ENCODE assay signal across 8 cellular contexts in genomic region chr4:173333658-173334084, GRCh38. TPM values are rescaled to one million over a fixed set of nuclear protein-coding genes. Genes with fewer than 3 reads are reported as not detected.
A peak's percentile ranks its signal among the peaks of the same experiment; 100 is the strongest.
DNase-seq lines count a peak whose midpoint lies in the region; ATAC-seq and TF ChIP-seq lines count a peak whose summit lies in the region.

No MANE protein-coding gene starts in this region.

- no peaks in the 10 kb centered on the region for H3K27me3 ChIP-seq in CD8-positive, alpha-beta memory T cell (ENCODE audit: insufficient read depth, low read length, poor library complexity, severe bottlenecking)
- H3K27me3 ChIP-seq in OCI-LY1 (ENCODE audit: insufficient read depth, low read length) (no peaks in the 10 kb centered on the region), psoas muscle (ENCODE audit: insufficient read depth in 3 of 3, low read length in 2 of 3) (no peaks in the 10 kb centered on the region)

- peak overlapping the region; percentile 89 for H3K4me2 ChIP-seq in OCI-LY1 (ENCODE audit: low read length)

- H3K9me2 ChIP-seq in OCI-LY1 (ENCODE audit: low read depth, low read length): no peaks in the 10 kb centered on the region

- H3K4me1 Mint-ChIP-seq in CD8-positive, alpha-beta memory T cell: peaks cover 27 to 44% (median 39%) of the 10 kb centered on the region in 3 donors
- H3K4me1 Mint-ChIP-seq in activated naive CD8-positive, alpha-beta T cell treated with anti-CD3 and anti-CD28 coated beads, Interleukin-2, amount 50 U/mL, for 24 hours: peaks cover 28% of the 10 kb centered on the region

- peak overlapping the region; percentile 95 to 100 (median 98) for H3K4me3 Mint-ChIP-seq in CD8-positive, alpha-beta memory T cell
- H3K4me3 Mint-ChIP-seq in activated naive CD8-positive, alpha-beta T cell treated with anti-CD3 and anti-CD28 coated beads, Interleukin-2, amount 50 U/mL, for 24 hours: peak overlapping the region; percentile 97

- H3F3A ChIP-seq in OCI-LY1 (ENCODE audit: insufficient read depth, low read length): no peaks in the 10 kb centered on the region

- POLR2A ChIA-PET in CD8-positive, alpha-beta memory T cell (lab: Charles Lee): interaction anchor here (0.8 to 6.8 kb wide), 7 partner anchors 11 to 45 kb away, joined by 3 to 206 read pairs (median 3); partner anchors contain the start of gene SAP30

- H3K9me3 Mint-ChIP-seq in CD8-positive, alpha-beta memory T cell: no peaks in the 10 kb centered on the region
- no peaks in the 10 kb centered on the region for H3K9me3 Mint-ChIP-seq in activated naive CD8-positive, alpha-beta T cell treated with anti-CD3 and anti-CD28 coated beads, Interleukin-2, amount 50 U/mL, for 24 hours

- peak overlapping the region; percentile 86 for H3K9ac ChIP-seq in OCI-LY1 (ENCODE audit: low read length)

- intact Hi-C loops in left ventricle myocardium superior (cut with micrococcal nuclease): loop anchor here (1.0 kb wide), 1 partner anchor 37 kb away; the partner anchor contains the start of gene SAP30
- intact Hi-C loops in psoas muscle (cut with DNase I): loop anchor here (1.0 to 2.0 kb wide), 2 partner anchors 37 kb away; partner anchors contain the start of gene SAP30 (in 2 of the 2)

- peak in 3 of 5 donors; percentile 38 to 64 (median 41) for DNase-seq in CD8-positive, alpha-beta memory T cell
- DNase-seq in activated naive CD8-positive, alpha-beta T cell treated with anti-CD3 and anti-CD28 coated beads, Interleukin-2, amount 50 U/mL, for 24 hours: peak; percentile 48
- DNase-seq in left ventricle myocardium superior: peak; percentile 83
- DNase-seq in psoas muscle: peak; percentile 54 to 78
- no peak for DNase-seq in COLO829 (ENCODE audit: low spot score)
- DNase-seq in DMS114 treated with DMSO at 0.1 percent for 48 hours (lab: John Stamatoyannopoulos, UW; ENCODE audit: unreplicated experiment): no peak

- peak; percentile 6 for ATAC-seq in GM21737 (IDR thresholded peaks at IDR 0.05; ENCODE audit: unreplicated experiment)
- ATAC-seq in activated naive CD8-positive, alpha-beta T cell treated with anti-CD3 and anti-CD28 coated beads, Interleukin-2, amount 50 U/mL, for 24 hours: no peak
- ATAC-seq in left ventricle myocardium superior: peak; percentile 79
- peak; percentile 22 to 64 (median 44) for ATAC-seq in psoas muscle

- peak overlapping the region; percentile 94 for H3K4me3 ChIP-seq in CD8-positive, alpha-beta memory T cell (ENCODE audit: low read length)
- H3K4me3 ChIP-seq in OCI-LY1 (ENCODE audit: low read depth, low read length, poor library complexity, severe bottlenecking) (peak overlapping the region; percentile 71), psoas muscle (peak overlapping the region; percentile 92)

- H3K79me2 ChIP-seq in OCI-LY1 (ENCODE audit: insufficient read depth, low read length): peaks cover 42% of the 10 kb centered on the region

- H3K27me3 Mint-ChIP-seq in CD8-positive, alpha-beta memory T cell: peaks cover 0 to 4% of the 10 kb centered on the region in 2 donors
- H3K27me3 Mint-ChIP-seq in activated naive CD8-positive, alpha-beta T cell treated with anti-CD3 and anti-CD28 coated beads, Interleukin-2, amount 50 U/mL, for 24 hours: peaks cover 12% of the 10 kb centered on the region

- CTCF ChIA-PET in CD8-positive, alpha-beta memory T cell (lab: Charles Lee): interaction anchor here (0.8 to 3.7 kb wide), 9 partner anchors 14 to 84 kb away, joined by 3 to 39 read pairs (median 4); partner anchors contain the start of gene SAP30

- H4K20me1 ChIP-seq in OCI-LY1 (ENCODE audit: insufficient read depth, low read length): no peaks in the 10 kb centered on the region

- peaks cover 0 to 52% (median 4%) of the 10 kb centered on the region in 3 donors for H3K36me3 Mint-ChIP-seq in CD8-positive, alpha-beta memory T cell
- H3K36me3 Mint-ChIP-seq in activated naive CD8-positive, alpha-beta T cell treated with anti-CD3 and anti-CD28 coated beads, Interleukin-2, amount 50 U/mL, for 24 hours (ENCODE audit: low read depth): peaks cover 42% of the 10 kb centered on the region

- H3K36me3 ChIP-seq in CD8-positive, alpha-beta memory T cell (ENCODE audit: insufficient read depth, low read length): no peaks in the 10 kb centered on the region
- H3K36me3 ChIP-seq in OCI-LY1 (ENCODE audit: insufficient read depth, low read length): peaks cover 47% of the 10 kb centered on the region
- peaks cover 0 to 42% of the 10 kb centered on the region in 2 donors for H3K36me3 ChIP-seq in psoas muscle (ENCODE audit: insufficient read depth in 1 of 2, low read depth in 1 of 2)

- peak overlapping the region; percentile 98 for H3K27ac ChIP-seq in CD8-positive, alpha-beta memory T cell (ENCODE audit: low read depth, low read length)
- H3K27ac ChIP-seq in OCI-LY1 (ENCODE audit: low read depth, low read length, poor library complexity, severe bottlenecking): peak overlapping the region; percentile 82
- peak overlapping the region; percentile 98 for H3K27ac ChIP-seq in psoas muscle

- WGBS in psoas muscle, 3 donors: 0 to 1% (median 0%) methylated on average over 18 to 49 of the region's 53 CpGs

- H3K27ac Mint-ChIP-seq in CD8-positive, alpha-beta memory T cell: peak overlapping the region; percentile 88 to 99 (median 96)
- peak overlapping the region; percentile 99 for H3K27ac Mint-ChIP-seq in activated naive CD8-positive, alpha-beta T cell treated with anti-CD3 and anti-CD28 coated beads, Interleukin-2, amount 50 U/mL, for 24 hours

- peaks cover 22% of the 10 kb centered on the region for H3K4me1 ChIP-seq in CD8-positive, alpha-beta memory T cell (ENCODE audit: insufficient read depth, low read length)
- H3K4me1 ChIP-seq in OCI-LY1 (ENCODE audit: insufficient read depth, low read length, severe bottlenecking): peaks cover 40% of the 10 kb centered on the region
- peaks cover 12% of the 10 kb centered on the region for H3K4me1 ChIP-seq in psoas muscle

- no peaks in the 10 kb centered on the region for H3K9me3 ChIP-seq in CD8-positive, alpha-beta memory T cell (ENCODE audit: low read length)
- H3K9me3 ChIP-seq in OCI-LY1 (ENCODE audit: low read length): no peaks in the 10 kb centered on the region
- H3K9me3 ChIP-seq in psoas muscle: no peaks in the 10 kb centered on the region

- TF ChIP-seq CTCF in OCI-LY1 (IDR thresholded peaks at IDR 0.05; ENCODE audit: low read length) (no peak), psoas muscle (IDR thresholded peaks at IDR 0.05) (no peak)

- H2AFZ ChIP-seq in OCI-LY1 (ENCODE audit: low read length): no peak overlapping the region

RNA-seq across cellular contexts. Expression of gene HMGB2, which starts 0.5 kb away (rescaled TPM):
- 100 to 1,000 TPM; 341 to 342 TPM for total RNA-seq in CD8-positive, alpha-beta memory T cell
- polyA plus RNA-seq in CD8-positive, alpha-beta memory T cell: 212 TPM
- total RNA-seq in left ventricle myocardium superior (38.8 TPM), psoas muscle (10 to 100 TPM; 14.9 to 27.2 (median 19.6) TPM)
- 10 to 100 TPM; 12.3 to 30.2 (median 27.4) TPM for polyA plus RNA-seq in psoas muscle

RNA-seq across cellular contexts. Expression of gene SAP30, which starts 37.1 kb away (rescaled TPM):
- 10 to 100 TPM; 24.8 to 25.3 TPM for total RNA-seq in CD8-positive, alpha-beta memory T cell
- polyA plus RNA-seq in CD8-positive, alpha-beta memory T cell: 10.0 TPM
- total RNA-seq in left ventricle myocardium superior: 15.1 TPM
- total RNA-seq in psoas muscle: 1 to 10 TPM; 3.5 to 8.4 (median 6.4) TPM
- polyA plus RNA-seq in psoas muscle: 10 to 100 TPM in 1 of 3 donors, 1 to 10 TPM in 2; 5.2 to 10.7 (median 7.7) TPM

Comparison
In these comparisons a context has a peak if more than half of its experiments do, and no peak if none do; other contexts are left out.
1. DNase-seq: peak in CD8-positive, alpha-beta memory T cell (3 of 5), activated naive CD8-positive, alpha-beta T cell treated with anti-CD3 and anti-CD28 coated beads, Interleukin-2, amount 50 U/mL, for 24 hours (single experiment), left ventricle myocardium superior (single experiment) and psoas muscle (2 of 2); none in COLO829 (single experiment) and DMS114 treated with DMSO at 0.1 percent for 48 hours (single experiment).
2. Peak in every context shown above with its lines, with median percentiles within 50 percentile points of each other: H3K27ac ChIP-seq and H3K4me3 ChIP-seq.